Comparison of ENCODE assay signal across 10 cellular contexts in genomic region chr4:81491943-81492342, GRCh38. TPM values are rescaled to one million over a fixed set of nuclear protein-coding genes. Genes with fewer than 3 reads are reported as not detected.
DNase-seq lines count a peak whose midpoint lies in the region; ATAC-seq and TF ChIP-seq lines count a peak whose summit lies in the region.
"Had no signal": no experiment of that assay in that cellular context is flagged by ENCODE, and none has a peak within 500 bp of the region (broad histone marks: within the 10 kb centered on the region; RNA-seq: fewer than 3 reads in every experiment).

No MANE protein-coding gene starts in this region.

- no peaks in the 10 kb centered on the region for H3K79me2 ChIP-seq in DOHH2 (ENCODE audit: control insufficient read depth, low read length)

- ATAC-seq in HG02973 (IDR thresholded peaks at IDR 0.05; ENCODE audit: unreplicated experiment) (peak; percentile 58), T-helper 17 cell (peak; percentile 92), lower lobe of right lung (peak; percentile 70 to 86), HG02759 (IDR thresholded peaks at IDR 0.05; ENCODE audit: unreplicated experiment) (no peak)

- no peaks in the 10 kb centered on the region for H3K27me3 Mint-ChIP-seq in T-helper 17 cell

- H3K9me3 ChIP-seq in DOHH2 (ENCODE audit: control insufficient read depth, insufficient read depth, low read length) (0 out of 2 replicates have a peak, but pooled peaks cover 7% of the 10 kb centered on the region), T-helper 17 cell (ENCODE audit: control insufficient read depth, low read length, poor library complexity, severe bottlenecking) (no peaks in the 10 kb centered on the region), lower lobe of right lung (no peaks in the 10 kb centered on the region)

- H3K4me1 ChIP-seq in DOHH2 (ENCODE audit: control insufficient read depth, low read length) (peaks cover 41% of the 10 kb centered on the region), lower lobe of right lung (peaks cover 37% of the 10 kb centered on the region)

- intact Hi-C loops in lower lobe of right lung (cut with DNase I) = no loop called here

- no peaks in the 10 kb centered on the region for H3K36me3 Mint-ChIP-seq in T-helper 17 cell (ENCODE audit: low read depth)

- no peaks in the 10 kb centered on the region for H3K9me2 ChIP-seq in DOHH2 (replicated peaks; ENCODE audit: control insufficient read depth, low read length)

- H3K4me3 Mint-ChIP-seq in T-helper 17 cell = peak overlapping the region; percentile 8

- peak overlapping the region; percentile 27 for H3K4me2 ChIP-seq in DOHH2 (ENCODE audit: low read length)

- H3K4me3 ChIP-seq in DOHH2 (ENCODE audit: low read length) = peak overlapping the region; percentile 3; the same call in 1 of the 2 replicates
- no peak overlapping the region for H3K4me3 ChIP-seq in lower lobe of right lung

- 0 out of 2 replicates have a peak, but pooled peaks cover 3% of the 10 kb centered on the region for H3F3A ChIP-seq in DOHH2 (ENCODE audit: control insufficient read depth, insufficient read depth)

- no peak for TF ChIP-seq CTCF in DOHH2 (IDR thresholded peaks at IDR 0.05; ENCODE audit: low read depth, low read length, poor library complexity, severe bottlenecking)
- no peak for TF ChIP-seq CTCF in lower lobe of right lung (IDR thresholded peaks at IDR 0.05)

- no peak for DNase-seq in T-helper 17 cell
- DNase-seq in lower lobe of right lung = no peak
- no peak for DNase-seq in COLO829 (ENCODE audit: low spot score)
- DNase-seq in NCI-H526 (lab: John Stamatoyannopoulos, UW) = no peak
- no peak for DNase-seq in activated CD4-positive, alpha-beta T cell treated with anti-CD3 and anti-CD28 coated beads for 1 hour
- DNase-seq: NCI-H510A treated with DMSO at 0.1 percent for 48 hours; stimulated activated CD4-positive, alpha-beta T cell treated with anti-CD3 and anti-CD28 coated beads, Interleukin-12 subunit alpha, Interleukin-12 subunit beta, amount 100 ng/mL, for 4 hours had no signal

- H3K36me3 ChIP-seq in DOHH2 (ENCODE audit: control insufficient read depth, low read length) (no peaks in the 10 kb centered on the region), lower lobe of right lung (no peaks in the 10 kb centered on the region)

- H3K27me3 ChIP-seq in DOHH2 (ENCODE audit: control insufficient read depth, low read length) = no peaks in the 10 kb centered on the region
- H3K27me3 ChIP-seq in lower lobe of right lung (ENCODE audit: low read depth) = no peaks in the 10 kb centered on the region

- H4K20me1 ChIP-seq in DOHH2 (ENCODE audit: control insufficient read depth, insufficient read depth, low read depth, low read length) = no peaks in the 10 kb centered on the region

- H3K27ac ChIP-seq in DOHH2 (ENCODE audit: low read depth, low read length) (peak overlapping the region; percentile 27), lower lobe of right lung (peak overlapping the region; percentile 74)

- H3K4me1 Mint-ChIP-seq in T-helper 17 cell = peaks cover 20% of the 10 kb centered on the region

- H3K27ac Mint-ChIP-seq in T-helper 17 cell = peak overlapping the region; percentile 32

RNA-seq across cellular contexts. Expression of gene RASGEF1B, which starts 20.2 kb away (rescaled TPM):
- total RNA-seq in T-helper 17 cell (10 to 100 TPM; 48.3 to 58.7 TPM), lower lobe of right lung (63.0 TPM)
